2 cellular contexts compared by ENCODE assay signal in genomic region chrX:110183314-110183713, GRCh38.
TF ChIP-seq lines count a peak whose summit lies in the region.

No MANE protein-coding gene starts in this region.

TF ChIP-seq in HEK293, 187 proteins besides CTCF, POLR2A, EP300 and RAD21:
- peak; percentile 62 for TF ChIP-seq ZNF513 (tag by site-specific recombination; IDR thresholded peaks at IDR 0.05)
- TF ChIP-seq PATZ1 (tag by site-specific recombination; IDR thresholded peaks at IDR 0.05): no peak

TF ChIP-seq in K562, 482 proteins besides CTCF, POLR2A, EP300 and RAD21 (continued from another document):
- TF ChIP-seq NCOA4 (IDR thresholded peaks at IDR 0.05; ENCODE audit: partially characterized antibody): no peak
- TF ChIP-seq RBM25 (IDR thresholded peaks at IDR 0.05; ENCODE audit: low read depth, low read length, severe bottlenecking): peak; percentile 80
TF ChIP-seq in K562: peak in this region for 2.
